Comparison of ENCODE assay signal across 14 cellular contexts in the genomic region with DNA sequence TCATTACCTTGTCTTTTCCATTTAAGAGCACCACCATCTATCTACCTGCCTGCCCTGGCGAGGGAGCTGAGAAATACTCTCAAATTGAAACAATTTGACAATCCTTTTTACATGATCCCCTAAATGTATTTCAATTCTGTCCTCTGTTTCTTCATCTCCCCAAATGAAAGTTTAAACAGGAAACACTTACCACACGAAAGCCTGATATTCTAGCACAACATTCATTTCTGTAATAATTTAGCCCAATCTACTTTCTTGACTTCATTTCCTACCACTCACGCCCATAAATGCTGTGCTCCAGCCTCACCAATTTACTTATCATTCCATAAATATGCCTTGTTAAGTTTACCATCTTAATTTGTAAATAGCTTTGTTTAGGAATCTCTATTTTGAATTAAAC.
DNase-seq lines count a peak whose midpoint lies in the region; ATAC-seq and TF ChIP-seq lines count a peak whose summit lies in the region.
"Had no signal": no experiment of that assay in that cellular context is flagged by ENCODE, and none has a peak within 500 bp of the region (broad histone marks: within the 10 kb centered on the region; RNA-seq: fewer than 3 reads in every experiment).

No MANE protein-coding gene starts in this region.

- ATAC-seq in HG03432 (IDR thresholded peaks at IDR 0.05; ENCODE audit: unreplicated experiment) (peak; percentile 51), HG03135 (IDR thresholded peaks at IDR 0.05; ENCODE audit: unreplicated experiment) (no peak)
- ATAC-seq: CD8-positive, alpha-beta T cell had no signal

- H3K4me1 ChIP-seq in BLaER1: no peaks in the 10 kb centered on the region
- H3K4me1 ChIP-seq: Caco-2 had no signal

- no peak for TF ChIP-seq CTCF in GM12865 (IDR thresholded peaks at IDR 0.05; ENCODE audit: insufficient read depth, low read depth, low read length, missing control alignments)

- H3K4me3 ChIP-seq in BLaER1 (no peak overlapping the region), GM12865 (ENCODE audit: low read depth, low read length) (no peak overlapping the region)
- H3K4me3 ChIP-seq: GM23248 had no signal

- H3K4me2 ChIP-seq in BLaER1: peak overlapping the region; percentile 9; the same call in 1 of the 2 replicates

- H3K27ac ChIP-seq in BLaER1: no peak overlapping the region
- H3K27ac ChIP-seq: C4-2B, GM23248 had no signal

- H3K36me3 ChIP-seq in BLaER1: no peaks in the 10 kb centered on the region

- H4K20me1 ChIP-seq in BLaER1: no peaks in the 10 kb centered on the region

- DNase-seq in GM12865 (ENCODE audit: low read depth): peak; percentile 36
- no peak for DNase-seq in NCI-H524 (lab: John Stamatoyannopoulos, UW)
- DNase-seq in posterior vena cava (ENCODE audit: low spot score): no peak
- DNase-seq: Caco-2; CD8-positive, alpha-beta T cell; DMS153; DND-41; GM23248; H7; HCEC 1CT had no signal

- intact Hi-C loops in posterior vena cava (cut with DNase I): no loop called here

- H3K9me3 ChIP-seq in BLaER1: peaks cover 3% of the 10 kb centered on the region; the same call in 1 of the 2 replicates
- H3K9me3 ChIP-seq: Caco-2 had no signal

- H3K27me3 ChIP-seq in BLaER1: no peaks in the 10 kb centered on the region

- H3K9ac ChIP-seq in BLaER1: no peak overlapping the region
- H3K9ac ChIP-seq: GM23248 had no signal
